10 cellular contexts compared by ENCODE assay signal in the genomic region with DNA sequence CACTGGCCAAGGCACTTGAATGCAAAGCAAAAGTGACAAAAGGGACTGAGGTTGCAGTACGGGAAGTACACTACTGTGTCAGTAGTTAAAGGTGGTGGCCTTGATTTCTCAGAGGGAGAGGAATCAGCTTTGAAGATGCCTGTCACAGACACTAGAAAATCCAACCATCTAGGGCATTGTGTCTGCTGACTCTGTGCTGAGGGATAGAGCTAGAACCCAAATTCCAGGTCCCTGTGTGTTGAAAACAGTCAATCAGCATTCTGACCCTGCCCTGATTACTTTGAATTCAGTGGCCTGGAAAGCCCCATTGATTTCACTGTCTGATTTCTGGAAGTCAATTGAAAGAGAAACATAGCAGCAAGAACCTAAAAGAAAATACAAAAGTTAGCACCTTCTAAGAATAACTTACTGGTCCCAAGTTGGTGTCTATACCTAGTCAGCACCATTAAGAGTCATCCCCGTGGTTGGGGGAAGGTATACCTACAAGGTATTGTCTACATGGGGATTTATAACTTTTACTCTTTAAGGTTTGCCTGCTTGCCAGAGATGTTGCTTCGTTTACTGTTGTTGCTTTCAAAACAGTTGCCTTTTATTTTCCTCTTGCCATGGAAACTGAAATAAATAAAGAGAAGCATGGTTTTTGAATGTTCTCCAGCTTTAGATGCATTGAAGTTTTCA.
DNase-seq lines count a peak whose midpoint lies in the region; ATAC-seq, FAIRE-seq and TF ChIP-seq lines count a peak whose summit lies in the region.
"Had no signal": no experiment of that assay in that cellular context is flagged by ENCODE, and none has a peak within 500 bp of the region (broad histone marks: within the 10 kb centered on the region; RNA-seq: fewer than 3 reads in every experiment).

No MANE protein-coding gene starts in this region.

- peak; percentile 18 for DNase-seq in activated T-cell treated with anti-CD3 and anti-CD28 coated beads, Interleukin-2, amount 50 U/mL, for 4 hours
- peak; percentile 18 to 64 for DNase-seq in trophoblast cell
- DNase-seq in NCI-H748 (lab: John Stamatoyannopoulos, UW; ENCODE audit: unreplicated experiment), result no peak
- DNase-seq in D721Med (ENCODE audit: insufficient read length, low spot score), result no peak
- DNase-seq in HPDE6-E6E7 (ENCODE audit: extremely low spot score), result no peak
- DNase-seq: endodermal cell, occipital lobe had no signal

- peaks cover 2% of the 10 kb centered on the region for H3K79me1 ChIP-seq in trophoblast cell (ENCODE audit: low read length)

- no peak overlapping the region for H3K4me2 ChIP-seq in trophoblast cell (ENCODE audit: low read length)

- no peak overlapping the region for H3K14ac ChIP-seq in trophoblast cell (ENCODE audit: low read length)

- no peak overlapping the region for H2AK5ac ChIP-seq in trophoblast cell (ENCODE audit: low read length)

- peaks cover 42% of the 10 kb centered on the region for H3K4me1 Mint-ChIP-seq in activated T-cell treated with anti-CD3 and anti-CD28 coated beads, Interleukin-2, amount 50 U/mL, for 4 hours (ENCODE audit: low read depth)

- no peak overlapping the region for H4K91ac ChIP-seq in trophoblast cell (ENCODE audit: low read depth, low read length)

- no peak for TF ChIP-seq CTCF in D721Med (IDR thresholded peaks at IDR 0.05; ENCODE audit: insufficient read depth, missing control alignments)

- H3K4me1 ChIP-seq in trophoblast cell (ENCODE audit: control insufficient read depth in 1 of 2, insufficient read depth in 2 of 2, low read length in 2 of 2), result no peaks in the 10 kb centered on the region

- H3K9ac ChIP-seq in trophoblast cell (ENCODE audit: low read length), result no peak overlapping the region

- FAIRE-seq in D721Med (lab: Jason Lieb, UNC), result no peak

- H3K9me3 ChIP-seq in trophoblast cell (ENCODE audit: insufficient read depth, low read depth, low read length), result no peaks in the 10 kb centered on the region

- no peak overlapping the region for H2BK5ac ChIP-seq in trophoblast cell (ENCODE audit: low read depth, low read length, poor library complexity)

- H3K18ac ChIP-seq in trophoblast cell (ENCODE audit: low read length), result no peak overlapping the region

- no peak overlapping the region for H3K4me3 ChIP-seq in trophoblast cell (ENCODE audit: low read depth, low read length)

- no peaks in the 10 kb centered on the region for H3K9me3 Mint-ChIP-seq in activated T-cell treated with anti-CD3 and anti-CD28 coated beads, Interleukin-2, amount 50 U/mL, for 4 hours
- H3K9me3 Mint-ChIP-seq: endodermal cell had no signal

- H2BK12ac ChIP-seq in trophoblast cell (ENCODE audit: low read length), result no peak overlapping the region

- no peaks in the 10 kb centered on the region for H3K36me3 ChIP-seq in trophoblast cell (ENCODE audit: control insufficient read depth in 1 of 2, insufficient read depth in 2 of 2, low read length in 2 of 2)

- no peak overlapping the region for H4K8ac ChIP-seq in trophoblast cell (ENCODE audit: low read depth, low read length)

- no peaks in the 10 kb centered on the region for H3K27me3 ChIP-seq in trophoblast cell (ENCODE audit: insufficient read depth, low read length)

- peak; percentile 44 for ATAC-seq in GM18907 (IDR thresholded peaks at IDR 0.05; ENCODE audit: unreplicated experiment)
- ATAC-seq in HG02973 (IDR thresholded peaks at IDR 0.05; ENCODE audit: unreplicated experiment), result peak; percentile 47
- ATAC-seq in activated T-cell treated with anti-CD3 and anti-CD28 coated beads, Interleukin-2, amount 50 U/mL, for 4 hours, result peak; percentile 77 to 80
- ATAC-seq in HG03571 (IDR thresholded peaks at IDR 0.05; ENCODE audit: unreplicated experiment), result no peak

- no CpG with 5 or more reads among the region's 3 CpGs for WGBS in trophoblast cell (ENCODE audit: extremely low coverage, insufficient coverage, insufficient read length)

- H3K36me3 Mint-ChIP-seq in activated T-cell treated with anti-CD3 and anti-CD28 coated beads, Interleukin-2, amount 50 U/mL, for 4 hours (ENCODE audit: insufficient read depth), result no peaks in the 10 kb centered on the region

- no peak overlapping the region for H3K27ac ChIP-seq in trophoblast cell (ENCODE audit: low read depth, low read length)

- H3K79me2 ChIP-seq in trophoblast cell (ENCODE audit: control insufficient read depth, insufficient read depth, low read length, poor library complexity), result no peaks in the 10 kb centered on the region

- H2AFZ ChIP-seq in trophoblast cell (ENCODE audit: insufficient read depth, low read length, poor library complexity), result no peak overlapping the region

- H3K27me3 Mint-ChIP-seq in activated T-cell treated with anti-CD3 and anti-CD28 coated beads, Interleukin-2, amount 50 U/mL, for 4 hours (ENCODE audit: low read depth), result no peaks in the 10 kb centered on the region

- H3K4ac ChIP-seq in trophoblast cell (ENCODE audit: low read depth, low read length), result no peak overlapping the region

- H2BK120ac ChIP-seq in trophoblast cell (ENCODE audit: insufficient read depth, low read length, poor library complexity), result no peak overlapping the region

- no peak overlapping the region for H3K23ac ChIP-seq in trophoblast cell (ENCODE audit: low read length)

- no peak overlapping the region for H4K12ac ChIP-seq in trophoblast cell (ENCODE audit: low read depth, low read length)

- H3K4me3 Mint-ChIP-seq in activated T-cell treated with anti-CD3 and anti-CD28 coated beads, Interleukin-2, amount 50 U/mL, for 4 hours, result peak overlapping the region; percentile 40
- H3K4me3 Mint-ChIP-seq: endodermal cell had no signal

Comparison
In these comparisons a context has a peak if more than half of its experiments do, and no peak if none do; other contexts are left out.
1. DNase-seq: peak in activated T-cell treated with anti-CD3 and anti-CD28 coated beads, Interleukin-2, amount 50 U/mL, for 4 hours (single experiment) and trophoblast cell (2 of 2); none in NCI-H748 (single experiment), D721Med (single experiment) and HPDE6-E6E7 (single experiment).